Comparison of ENCODE assay signal across 30 cellular contexts in the genomic region with DNA sequence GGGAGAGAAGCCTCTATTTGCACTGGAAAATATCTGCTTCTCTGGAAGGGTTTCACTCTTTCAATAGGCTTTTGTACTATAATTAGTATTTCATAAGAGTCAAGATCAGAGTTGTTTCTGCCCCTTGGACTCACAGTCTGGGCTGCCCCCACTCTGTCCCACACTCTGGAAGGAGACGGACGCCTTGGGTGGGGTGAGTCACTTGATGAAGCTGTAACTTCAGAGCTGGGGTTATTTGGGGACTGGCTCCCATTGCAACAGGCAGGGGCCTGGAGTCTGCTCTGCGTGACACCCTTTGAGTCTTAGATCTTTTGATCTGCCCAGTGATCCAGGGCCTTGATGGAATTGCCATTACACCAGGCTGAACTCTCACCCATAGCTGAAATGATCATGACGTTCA. TPM values are rescaled to one million over a fixed set of nuclear protein-coding genes. Genes with fewer than 3 reads are reported as not detected.
A peak's percentile ranks its signal among the peaks of the same experiment; 100 is the strongest.
DNase-seq lines count a peak whose midpoint lies in the region; ATAC-seq, FAIRE-seq and TF ChIP-seq lines count a peak whose summit lies in the region.
"Had no signal": no experiment of that assay in that cellular context is flagged by ENCODE, and none has a peak within 500 bp of the region (broad histone marks: within the 10 kb centered on the region; RNA-seq: fewer than 3 reads in every experiment).

No MANE protein-coding gene starts in this region.

- no peaks in the 10 kb centered on the region for H3K36me3 ChIP-seq in gastroesophageal sphincter
- H3K36me3 ChIP-seq: heart right ventricle, SJSA1, suprapubic skin, upper lobe of left lung, WERI-Rb-1 had no signal

- TF ChIP-seq CTCF in gastroesophageal sphincter (IDR thresholded peaks at IDR 0.05) = no peak

- 52 to 100% methylated on average over 1 to 2 of the region's 4 CpGs for WGBS in gastroesophageal sphincter (ENCODE audit: low coverage in 1 of 2), 2 donors

- no peak for FAIRE-seq in RCC 7860 (lab: Jason Lieb, UNC)
- FAIRE-seq: GM12891 had no signal

- no peaks in the 10 kb centered on the region for H3K9me3 ChIP-seq in gastroesophageal sphincter
- H3K9me3 ChIP-seq: heart right ventricle, mucosa of descending colon, SJSA1, suprapubic skin, upper lobe of left lung had no signal

- no peak overlapping the region for H3K27ac ChIP-seq in gastroesophageal sphincter
- H3K27ac ChIP-seq: heart right ventricle, SJSA1, suprapubic skin, upper lobe of left lung, WERI-Rb-1 had no signal

- TF ChIP-seq POLR2A in gastroesophageal sphincter (IDR thresholded peaks at IDR 0.05) = no peak

- H3K4me1 ChIP-seq in gastroesophageal sphincter = peaks cover 0 to 9% (median 4%) of the 10 kb centered on the region in 3 donors
- H3K4me1 ChIP-seq: SJSA1, suprapubic skin had no signal

- DNase-seq in ELR (ENCODE audit: low read depth) (peak; percentile 8), RPMI7951 (ENCODE audit: low read depth) (peak; percentile 63), stromal cell of bone marrow (ENCODE audit: low read depth) (peak; percentile 7), RCC 7860 (ENCODE audit: low spot score) (no peak), cortex of kidney (lab: John Stamatoyannopoulos, UW) (no peak)
- DNase-seq: activated CD4-positive, alpha-beta T cell treated with anti-CD3 and anti-CD28 coated beads for 4 hours; activated effector memory CD4-positive, alpha-beta T cell treated with Interleukin-2 at 50 U/mL for 16 hours; activated naive CD8-positive, alpha-beta T cell treated with anti-CD3 and anti-CD28 coated beads for 36 hours; caudate nucleus; CD4-positive, CD25-positive, alpha-beta regulatory T cell; foreskin fibroblast; heart right ventricle; Karpas-422; kidney glomerular epithelial cell; mucosa of descending colon; NCI-H1436; NCI-H2081 treated with DMSO at 0.1 percent for 48 hours; stimulated activated naive CD4-positive, alpha-beta T cell; T-helper 9 cell; WERI-Rb-1 had no signal

- H3K4me3 ChIP-seq in gastroesophageal sphincter = no peak overlapping the region
- H3K4me3 ChIP-seq: heart right ventricle, lung, mucosa of descending colon, SJSA1, suprapubic skin, upper lobe of left lung had no signal

- no peak for TF ChIP-seq EP300 in gastroesophageal sphincter (IDR thresholded peaks at IDR 0.05)

- ATAC-seq in gastroesophageal sphincter (peak; percentile 35), HG02840 (IDR thresholded peaks at IDR 0.05; ENCODE audit: low FRiP score, unreplicated experiment) (no peak)
- ATAC-seq: HCT116, mucosa of descending colon had no signal

- H3K27me3 ChIP-seq in gastroesophageal sphincter = peaks cover 57% of the 10 kb centered on the region
- H3K27me3 ChIP-seq: SJSA1, upper lobe of left lung had no signal

RNA-seq across cellular contexts. Expression of gene KCNA10, which starts 4.0 kb away (rescaled TPM):
- not detected in 2 replicates for total RNA-seq in RPMI7951 (2014; rRNA removed; shearing (Covaris generic))
- total RNA-seq in gastroesophageal sphincter = not detected
- total RNA-seq: activated naive CD8-positive, alpha-beta T cell treated with anti-CD3 and anti-CD28 coated beads for 36 hours; CD4-positive, CD25-positive, alpha-beta regulatory T cell; heart right ventricle; lung; mucosa of descending colon; omental fat pad; pulmonary artery endothelial cell; SJSA1; suprapubic skin; upper lobe of left lung had no signal

Comparison
In these comparisons a context has a peak if more than half of its experiments do, and no peak if none do; other contexts are left out.
1. DNase-seq: peak in ELR (single experiment), RPMI7951 (single experiment) and stromal cell of bone marrow (single experiment); none in RCC 7860 (single experiment) and cortex of kidney (single experiment).